In the genomic region with DNA sequence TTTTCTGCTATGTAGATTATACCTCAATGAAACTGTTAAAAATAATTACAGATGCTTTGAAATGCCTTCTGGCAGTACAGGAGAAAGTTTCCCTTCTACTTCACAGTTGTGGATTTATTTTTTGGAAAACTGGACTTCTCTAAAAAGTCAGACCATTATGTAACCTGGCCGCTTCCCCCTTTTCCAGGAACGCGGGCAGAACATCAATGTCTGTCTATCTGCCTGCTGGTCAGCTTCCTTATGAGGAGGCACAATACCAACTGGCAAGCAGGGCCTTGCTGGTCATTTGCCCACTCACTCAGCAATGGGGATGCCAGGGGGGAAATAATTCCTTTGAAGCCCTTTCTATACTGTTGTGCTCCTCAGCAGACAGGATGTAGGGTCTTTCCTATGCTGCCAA, we compare ENCODE assay signal across 19 cellular contexts. TPM values are rescaled to one million over a fixed set of nuclear protein-coding genes. Genes with fewer than 3 reads are reported as not detected.
DNase-seq lines count a peak whose midpoint lies in the region; ATAC-seq and TF ChIP-seq lines count a peak whose summit lies in the region.
"Had no signal": no experiment of that assay in that cellular context is flagged by ENCODE, and none has a peak within 500 bp of the region (broad histone marks: within the 10 kb centered on the region; RNA-seq: fewer than 3 reads in every experiment).

No MANE protein-coding gene starts in this region.

- no peak overlapping the region for H3K9ac ChIP-seq in neural progenitor cell

- ATAC-seq in left cardiac atrium (peak; percentile 15 to 18), sciatic nerve (peak; percentile 58), GM21360 (IDR thresholded peaks at IDR 0.05; ENCODE audit: unreplicated experiment) (no peak)

- H3K4me3 Mint-ChIP-seq in neural progenitor cell = no peak overlapping the region
- H3K4me3 Mint-ChIP-seq: CD8-positive, alpha-beta memory T cell; H9 had no signal

- H3K36me3 Mint-ChIP-seq in neural progenitor cell = no peaks in the 10 kb centered on the region
- H3K36me3 Mint-ChIP-seq: CD8-positive, alpha-beta memory T cell had no signal

- no peaks in the 10 kb centered on the region for H3K36me3 ChIP-seq in neural progenitor cell
- H3K36me3 ChIP-seq: MG63 had no signal

- H3K79me2 ChIP-seq in neural progenitor cell (ENCODE audit: low read depth) = no peaks in the 10 kb centered on the region

- no peak overlapping the region for H2AFZ ChIP-seq in neural progenitor cell (replicated peaks)

- no peaks in the 10 kb centered on the region for H3K9me3 Mint-ChIP-seq in neural progenitor cell
- H3K9me3 Mint-ChIP-seq: CD8-positive, alpha-beta memory T cell; H9 had no signal

- peaks cover 4% of the 10 kb centered on the region for H3K4me1 Mint-ChIP-seq in neural progenitor cell
- H3K4me1 Mint-ChIP-seq: H9 had no signal

- DNase-seq in G401 (ENCODE audit: low spot score) = peak; percentile 82
- peak; percentile 50 for DNase-seq in cerebellum (ENCODE audit: low spot score)
- no peak for DNase-seq in left cardiac atrium
- DNase-seq in sciatic nerve (ENCODE audit: low spot score) = no peak
- DNase-seq in NCI-H748 treated with DMSO at 0.1 percent for 48 hours (lab: John Stamatoyannopoulos, UW) = no peak
- DNase-seq in putamen (ENCODE audit: low spot score) = no peak
- DNase-seq in neural progenitor cell (ENCODE audit: low spot score) = no peak
- DNase-seq: ACHN; AML-193; CD8-positive, alpha-beta memory T cell; GF-D8; H9; Karpas-422; MG63; NCI-H1105 treated with DMSO at 0.1 percent for 48 hours; NCI-H1694 treated with DMSO at 0.1 percent for 48 hours; NCI-H226; NCI-H526 treated with DMSO at 0.1 percent for 48 hours had no signal

- no peak overlapping the region for H3K4me2 ChIP-seq in neural progenitor cell

- in situ Hi-C loops in G401 (cut with HindIII; ENCODE audit: low sequenced_read_pairs) = no loop called here

- intact Hi-C loops in left cardiac atrium (cut with DNase I) (loop anchor here in 1 of 2 donors (10.0 kb wide), 1 partner anchor 96 kb away; no protein-coding TSS in a partner anchor), sciatic nerve (cut with DNase I) (no loop called here)

- TF ChIP-seq CTCF in neural progenitor cell (IDR thresholded peaks at IDR 0.05) = no peak

- no peak overlapping the region for H3K27ac ChIP-seq in neural progenitor cell

- no peak overlapping the region for H3K4me3 ChIP-seq in neural progenitor cell
- H3K4me3 ChIP-seq: MG63 had no signal

- H3K9me3 ChIP-seq in neural progenitor cell (ENCODE audit: low read depth) = no peaks in the 10 kb centered on the region
- H3K9me3 ChIP-seq: MG63 had no signal

- H3K27ac Mint-ChIP-seq in neural progenitor cell = no peak overlapping the region
- H3K27ac Mint-ChIP-seq: CD8-positive, alpha-beta memory T cell; H9 had no signal

- peaks cover 3% of the 10 kb centered on the region for H3K4me1 ChIP-seq in neural progenitor cell

- peaks cover 8% of the 10 kb centered on the region for H3K27me3 Mint-ChIP-seq in neural progenitor cell (ENCODE audit: insufficient read depth, low read depth)

- H3K27me3 ChIP-seq in neural progenitor cell = no peaks in the 10 kb centered on the region
- H3K27me3 ChIP-seq: MG63 had no signal

- no peaks in the 10 kb centered on the region for H3F3A ChIP-seq in neural progenitor cell (ENCODE audit: low read depth)

- no peaks in the 10 kb centered on the region for H4K20me1 ChIP-seq in neural progenitor cell (ENCODE audit: low read depth)

RNA-seq across cellular contexts. Expression of a gene that starts 22.5 kb away (rescaled TPM):
- total RNA-seq in G401 (2014; rRNA removed; shearing (Covaris generic)) = 4.1 and 4.8 TPM in 2 replicates
- 1.6 TPM for total RNA-seq in cerebellum
- total RNA-seq in left cardiac atrium = 10 to 100 TPM; 53.0 to 60.9 TPM
- total RNA-seq in sciatic nerve = 0.76 TPM
- 0.09 TPM in 1 of 2 replicates, not detected in the other for total RNA-seq in neural progenitor cell (ENCODE audit: low replicate concordance)

Comparison
In these comparisons a context has a peak if more than half of its experiments do, and no peak if none do; other contexts are left out.
1. DNase-seq: peak in G401 (single experiment) and cerebellum (single experiment); none in left cardiac atrium (single experiment), sciatic nerve (single experiment), NCI-H748 treated with DMSO at 0.1 percent for 48 hours (single experiment), putamen (single experiment) and neural progenitor cell (single experiment).